ENCODE assay signal across 8 cellular contexts in the genomic region with DNA sequence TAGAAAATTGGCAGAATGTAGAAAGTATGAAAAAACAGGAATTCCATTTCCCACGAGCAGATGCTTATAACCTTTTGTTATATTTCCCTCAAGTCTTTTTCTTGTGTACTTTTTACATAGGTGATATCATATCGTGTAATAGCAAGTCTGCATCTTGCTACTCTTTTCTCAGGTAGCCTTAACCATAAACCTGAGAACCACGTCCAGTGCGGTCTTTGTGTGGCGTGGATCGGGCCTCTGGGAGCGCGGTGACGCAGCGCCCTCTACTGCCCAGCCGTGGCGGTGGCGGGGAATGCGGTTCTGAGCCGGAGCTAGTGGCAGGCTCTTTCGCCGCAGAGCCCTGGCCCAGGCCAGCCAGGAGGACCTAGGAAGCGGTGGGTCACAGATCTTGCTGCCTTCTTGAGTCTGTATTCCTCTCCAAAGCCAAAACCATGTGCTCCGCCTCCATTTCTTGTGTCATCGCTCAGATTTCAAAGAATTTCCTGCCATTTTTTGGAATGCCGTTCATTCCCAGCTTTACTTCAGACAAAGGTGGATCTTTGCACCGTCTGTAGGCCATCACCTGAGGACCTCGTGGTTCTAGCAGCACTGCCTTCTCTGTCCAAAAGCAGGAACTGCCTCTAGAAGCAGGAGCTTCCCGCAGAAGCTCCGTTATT.
DNase-seq lines count a peak whose midpoint lies in the region; ATAC-seq, FAIRE-seq and TF ChIP-seq lines count a peak whose summit lies in the region.

No MANE protein-coding gene starts in this region.

- ATAC-seq in pancreas (peak; percentile 89 to 98 (median 96)), GM19035 (IDR thresholded peaks at IDR 0.05; ENCODE audit: unreplicated experiment) (no peak)

- no peak for TF ChIP-seq POLR2A in thyroid gland (IDR thresholded peaks at IDR 0.05)

- intact Hi-C loops in pancreas (cut with DNase I) (loop anchor here in 1 of 3 donors (5.0 kb wide), 2 partner anchors 96 to 991 kb away; no protein-coding TSS in a partner anchor), thyroid gland (cut with DNase I) (loop anchor here (5.0 kb wide), 2 partner anchors 81 to 96 kb away; no protein-coding TSS in a partner anchor)

- POLR2A ChIA-PET in BJ (lab: Charles Lee) = no interaction called here

- H3K4me1 ChIP-seq in SJSA1 (replicated peaks) (peaks cover 20% of the 10 kb centered on the region), pancreas (no peaks in the 10 kb centered on the region), thyroid gland (no peaks in the 10 kb centered on the region)

- H3K4me3 ChIP-seq in BJ (ENCODE audit: low read depth, low read length) (no peak overlapping the region), HFF-Myc (replicated peaks; ENCODE audit: low read depth, low read length) (no peak overlapping the region), SJSA1 (no peak overlapping the region), pancreas (no peak overlapping the region), thyroid gland (replicated peaks in 1 of 3) (no peak overlapping the region)

- H3K27ac ChIP-seq in SJSA1 (no peak overlapping the region), pancreas (no peak overlapping the region), thyroid gland (no peak overlapping the region)

- CTCF ChIA-PET in BJ (lab: Yijun Ruan, JAX) = interaction anchor here (0.6 to 5.3 kb wide), 51 partner anchors 9 to 991 kb away, joined by 3 to 109 read pairs (median 4); a partner anchor contains a TSS

- 22% methylated on average over 25 of the region's 25 CpGs for WGBS in pancreas, 2 donors
- WGBS in thyroid gland, 2 donors = 25 to 26% methylated on average over 25 of the region's 25 CpGs

- H3K36me3 ChIP-seq in BJ (ENCODE audit: control insufficient read depth, insufficient read depth, low read length) (peaks cover 1% of the 10 kb centered on the region), SJSA1 (peaks cover 18% of the 10 kb centered on the region), pancreas (no peaks in the 10 kb centered on the region), thyroid gland (peaks cover 0 to 14% of the 10 kb centered on the region in 2 donors)

- H3K9me3 ChIP-seq in SJSA1 (replicated peaks) (no peaks in the 10 kb centered on the region), pancreas (no peaks in the 10 kb centered on the region), thyroid gland (no peaks in the 10 kb centered on the region)

- TF ChIP-seq CTCF in BJ (IDR thresholded peaks at IDR 0.05; ENCODE audit: insufficient read depth, low read depth, low read length) (peak; percentile 99), HFF-Myc (IDR thresholded peaks at IDR 0.05; ENCODE audit: low read depth, low read length, missing control alignments) (peak; percentile 98), pancreas (IDR thresholded peaks at IDR 0.05) (peak; percentile 83 to 96 (median 89)), thyroid gland (IDR thresholded peaks at IDR 0.05) (peak; percentile 91 to 98 (median 94))

- FAIRE-seq in pancreas (lab: Jason Lieb, UNC) = no peak

- no peaks in the 10 kb centered on the region for H3K27me3 ChIP-seq in BJ (ENCODE audit: control insufficient read depth, insufficient read depth, low read length)
- H3K27me3 ChIP-seq in SJSA1 (replicated peaks) = no peaks in the 10 kb centered on the region
- H3K27me3 ChIP-seq in pancreas = no peaks in the 10 kb centered on the region
- H3K27me3 ChIP-seq in thyroid gland = no peaks in the 10 kb centered on the region

- DNase-seq in BJ (ENCODE audit: low read depth) (no peak), HFF-Myc (ENCODE audit: extremely low read depth, low read depth) (no peak), SJSA1 (ENCODE audit: low read depth in 1 of 2, low spot score in 2 of 2) (peak; percentile 36 to 61), activated gamma-delta T cell treated with Interleukin-2 at 50 U/mL for 16 hours (peak; percentile 74), germinal center (ENCODE audit: low spot score) (peak; percentile 74), pancreas (peak; percentile 54 to 96 (median 78)), thyroid gland (peak; percentile 75 to 76)

Comparison
In these comparisons a context has a peak if more than half of its experiments do, and no peak if none do; other contexts are left out.
1. DNase-seq: peak in SJSA1 (2 of 2), activated gamma-delta T cell treated with Interleukin-2 at 50 U/mL for 16 hours (single experiment), germinal center (single experiment), pancreas (6 of 6) and thyroid gland (2 of 2); none in BJ (single experiment) and HFF-Myc (single experiment).
2. Peak in every context shown above with its lines, with median percentiles within 50 percentile points of each other: CTCF ChIP-seq.